ENCODE assay signal across 2 cellular contexts in the genomic region with DNA sequence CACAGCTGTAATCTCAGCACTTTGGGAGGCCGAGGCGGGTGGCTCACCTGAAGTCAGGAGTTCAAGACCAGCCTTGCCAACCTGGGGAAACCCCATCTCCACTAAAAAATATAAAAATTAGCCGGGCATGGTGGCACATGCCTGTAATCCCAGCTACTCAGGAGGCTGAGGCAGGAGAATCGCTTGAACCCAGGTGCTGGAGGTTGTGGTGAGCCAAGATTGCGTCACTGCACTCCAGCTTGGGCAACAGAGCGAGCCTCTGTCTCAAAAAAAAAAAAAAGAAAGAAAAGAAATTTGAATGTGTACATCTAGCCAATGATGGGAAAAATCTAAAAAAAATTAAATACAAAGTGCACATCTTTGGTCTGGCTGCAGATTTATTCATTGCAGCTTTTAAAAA.
TF ChIP-seq lines count a peak whose summit lies in the region.

No MANE protein-coding gene starts in this region.

TF ChIP-seq in A549, 52 proteins besides CTCF, POLR2A, EP300 and RAD21:
- peak in 1 of 2 experiments; percentile 35; a peak in 2 of 4 replicates for TF ChIP-seq CEBPB (IDR thresholded peaks at IDR 0.05)

TF ChIP-seq in HepG2, 621 proteins besides CTCF, POLR2A, EP300 and RAD21:
- TF ChIP-seq CEBPB (IDR thresholded peaks at IDR 0.05; ENCODE audit: borderline replicate concordance, low read depth, low read length) (peak; percentile 4; the same call in 1 of the 2 replicates), CEBPG (CRISPR knock-in tag; IDR thresholded peaks at IDR 0.05) (peak; percentile 67)
- TF ChIP-seq, protein P1, sequence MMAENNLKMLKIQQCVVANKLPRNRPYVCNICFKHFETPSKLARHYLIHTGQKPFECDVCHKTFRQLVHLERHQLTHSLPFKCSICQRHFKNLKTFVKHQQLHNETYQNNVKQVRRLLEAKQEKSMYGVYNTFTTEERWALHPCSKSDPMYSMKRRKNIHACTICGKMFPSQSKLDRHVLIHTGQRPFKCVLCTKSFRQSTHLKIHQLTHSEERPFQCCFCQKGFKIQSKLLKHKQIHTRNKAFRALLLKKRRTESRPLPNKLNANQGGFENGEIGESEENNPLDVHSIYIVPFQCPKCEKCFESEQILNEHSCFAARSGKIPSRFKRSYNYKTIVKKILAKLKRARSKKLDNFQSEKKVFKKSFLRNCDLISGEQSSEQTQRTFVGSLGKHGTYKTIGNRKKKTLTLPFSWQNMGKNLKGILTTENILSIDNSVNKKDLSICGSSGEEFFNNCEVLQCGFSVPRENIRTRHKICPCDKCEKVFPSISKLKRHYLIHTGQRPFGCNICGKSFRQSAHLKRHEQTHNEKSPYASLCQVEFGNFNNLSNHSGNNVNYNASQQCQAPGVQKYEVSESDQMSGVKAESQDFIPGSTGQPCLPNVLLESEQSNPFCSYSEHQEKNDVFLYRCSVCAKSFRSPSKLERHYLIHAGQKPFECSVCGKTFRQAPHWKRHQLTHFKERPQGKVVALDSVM (CRISPR knock-in tag; IDR thresholded peaks at IDR 0.05) = peak; percentile 89
TF ChIP-seq in HepG2: peak in this region for 3; not testable (repeated sequence) for 618.
